17 cellular contexts compared by ENCODE assay signal in the genomic region with DNA sequence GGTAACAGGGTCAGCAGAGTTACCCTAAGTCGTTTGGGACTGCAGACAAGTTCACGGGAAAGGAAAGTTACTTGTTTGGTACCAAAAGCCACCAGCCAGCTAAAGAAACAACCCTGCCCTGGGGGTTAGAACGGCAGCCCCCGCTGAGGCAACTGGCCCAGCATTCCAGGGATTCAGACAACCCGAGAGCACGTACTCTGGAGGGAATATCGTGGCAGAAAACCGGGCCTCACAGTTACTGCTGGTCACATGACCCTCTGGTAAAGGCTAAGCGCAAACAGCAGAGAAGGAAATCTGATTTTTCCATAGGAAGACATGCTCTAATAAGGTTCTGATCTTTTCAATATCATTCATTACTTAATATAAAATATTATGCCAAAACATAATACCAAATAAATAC. TPM values are rescaled to one million over a fixed set of nuclear protein-coding genes. Genes with fewer than 3 reads are reported as not detected.
DNase-seq lines count a peak whose midpoint lies in the region; ATAC-seq and TF ChIP-seq lines count a peak whose summit lies in the region.
"Had no signal": no experiment of that assay in that cellular context is flagged by ENCODE, and none has a peak within 500 bp of the region (broad histone marks: within the 10 kb centered on the region; RNA-seq: fewer than 3 reads in every experiment).

No MANE protein-coding gene starts in this region.

- in situ Hi-C loops in mammary epithelial cell (cut with MboI; ENCODE audit: low sequenced_read_pairs in 2 of 2), result no loop called here

- WGBS in mammary epithelial cell (ENCODE audit: low coverage, missing lambda C conversion rate), result 44% methylated on average over 9 of the region's 9 CpGs

- no peak overlapping the region for H3K4me3 ChIP-seq in mammary epithelial cell (replicated peaks in 1 of 3; ENCODE audit: insufficient read depth in 1 of 3, low read depth in 2 of 3, low read length in 3 of 3)
- H3K4me3 ChIP-seq in breast epithelium, result no peak overlapping the region
- H3K4me3 ChIP-seq in naive thymus-derived CD4-positive, alpha-beta T cell (ENCODE audit: low read length), result no peak overlapping the region
- H3K4me3 ChIP-seq: A549 had no signal

- H3K9ac ChIP-seq in mammary epithelial cell (ENCODE audit: insufficient read depth, low read length), result no peak overlapping the region

- H3K4me1 Mint-ChIP-seq in WTC11 (peaks cover 11% of the 10 kb centered on the region), mesothelial cell of epicardium (peaks cover 31% of the 10 kb centered on the region)
- peaks cover 0 to 9% (median 5%) of the 10 kb centered on the region in 7 donors for H3K4me1 Mint-ChIP-seq in naive thymus-derived CD4-positive, alpha-beta T cell

- H4K20me1 ChIP-seq in mammary epithelial cell (ENCODE audit: insufficient read depth, low read length), result no peaks in the 10 kb centered on the region

- no peaks in the 10 kb centered on the region for H3K4me1 ChIP-seq in mammary epithelial cell (ENCODE audit: insufficient read depth, low read length)
- H3K4me1 ChIP-seq in breast epithelium, result no peaks in the 10 kb centered on the region
- H3K4me1 ChIP-seq in naive thymus-derived CD4-positive, alpha-beta T cell (ENCODE audit: control insufficient read depth in 2 of 2, insufficient read depth in 2 of 2, low read length in 2 of 2), result no peaks in the 10 kb centered on the region

- no TSS peak for BruUV-seq in mammary epithelial cell (replicated peaks; lab: Mats Ljungman, UMichigan)

- H3K9me3 ChIP-seq in mammary epithelial cell (replicated peaks; ENCODE audit: insufficient read depth, low read length) (no peaks in the 10 kb centered on the region), breast epithelium (no peaks in the 10 kb centered on the region)
- no peaks in the 10 kb centered on the region for H3K9me3 ChIP-seq in naive thymus-derived CD4-positive, alpha-beta T cell (ENCODE audit: control insufficient read depth in 2 of 3, low read length in 3 of 3)
- H3K9me3 ChIP-seq: A549, Caco-2 had no signal

- H3K27me3 ChIP-seq in mammary epithelial cell (ENCODE audit: insufficient read depth, low read length), result no peaks in the 10 kb centered on the region
- no peaks in the 10 kb centered on the region for H3K27me3 ChIP-seq in breast epithelium
- no peaks in the 10 kb centered on the region for H3K27me3 ChIP-seq in naive thymus-derived CD4-positive, alpha-beta T cell (ENCODE audit: control insufficient read depth in 2 of 2, insufficient read depth in 2 of 2, low read length in 2 of 2)

- H3K27ac ChIP-seq in mammary epithelial cell (ENCODE audit: insufficient read depth, low read depth, low read length), result no peak overlapping the region
- H3K27ac ChIP-seq in breast epithelium, result no peak overlapping the region
- no peak overlapping the region for H3K27ac ChIP-seq in naive thymus-derived CD4-positive, alpha-beta T cell (ENCODE audit: low read depth, low read length)
- H3K27ac ChIP-seq: 22Rv1, A549, C4-2B had no signal

- no peak for TF ChIP-seq POLR2A in breast epithelium (IDR thresholded peaks at IDR 0.05)

- TF ChIP-seq CTCF in mammary epithelial cell (conservative IDR thresholded peaks at IDR 0.05 in 1 of 2, IDR thresholded peaks at IDR 0.05 in 1 of 2; ENCODE audit: extremely low read depth in 1 of 2, insufficient read depth in 1 of 2, low read depth in 1 of 2, low read length in 2 of 2), result no peak
- TF ChIP-seq CTCF in breast epithelium (IDR thresholded peaks at IDR 0.05), result no peak
- no peak for TF ChIP-seq CTCF in WTC11 (IDR thresholded peaks at IDR 0.05)
- TF ChIP-seq CTCF in mesothelial cell of epicardium (IDR thresholded peaks at IDR 0.05; ENCODE audit: unreplicated experiment), result no peak

- H3K36me3 ChIP-seq in mammary epithelial cell (ENCODE audit: insufficient read depth, low read length) (no peaks in the 10 kb centered on the region), breast epithelium (no peaks in the 10 kb centered on the region)
- H3K36me3 ChIP-seq in naive thymus-derived CD4-positive, alpha-beta T cell (ENCODE audit: control insufficient read depth in 2 of 3, insufficient read depth in 3 of 3, low read length in 3 of 3), result no peaks in the 10 kb centered on the region

- no peak overlapping the region for H3K4me3 Mint-ChIP-seq in WTC11
- no peak overlapping the region for H3K4me3 Mint-ChIP-seq in mesothelial cell of epicardium
- H3K4me3 Mint-ChIP-seq in naive thymus-derived CD4-positive, alpha-beta T cell, result no peak overlapping the region
- H3K4me3 Mint-ChIP-seq: CD4-positive, alpha-beta T cell; HFFc6 had no signal

- intact Hi-C loops in mammary epithelial cell (cut with micrococcal nuclease), result no loop called here
- intact Hi-C loops in breast epithelium (cut with DNase I; ENCODE audit: low total_unique reads), result no loop called here
- intact Hi-C loops in naive thymus-derived CD4-positive, alpha-beta T cell (cut with micrococcal nuclease), result loop anchor here in 1 of 2 donors (2.0 kb wide), 1 partner anchor 35 kb away; the partner anchor contains the start of gene ERMP1

- POLR2A ChIA-PET in WTC11 (lab: Charles Lee), result no interaction called here
- POLR2A ChIA-PET in naive thymus-derived CD4-positive, alpha-beta T cell (lab: Charles Lee), result no interaction called here

- no peaks in the 10 kb centered on the region for H3K9me3 Mint-ChIP-seq in WTC11
- H3K9me3 Mint-ChIP-seq in mesothelial cell of epicardium, result no peaks in the 10 kb centered on the region
- H3K9me3 Mint-ChIP-seq in naive thymus-derived CD4-positive, alpha-beta T cell, result no peaks in the 10 kb centered on the region
- H3K9me3 Mint-ChIP-seq: CD4-positive, alpha-beta T cell; HFFc6 had no signal

- no peak overlapping the region for H3K4me2 ChIP-seq in mammary epithelial cell (ENCODE audit: insufficient read depth, low read depth, low read length)
- H3K4me2 ChIP-seq: A549 had no signal

- H3K27me3 Mint-ChIP-seq in WTC11 (ENCODE audit: low read depth) (peaks cover 4% of the 10 kb centered on the region; the same call in 1 of the 2 replicates), mesothelial cell of epicardium (ENCODE audit: low read depth) (no peaks in the 10 kb centered on the region)
- H3K27me3 Mint-ChIP-seq in naive thymus-derived CD4-positive, alpha-beta T cell, result no peaks in the 10 kb centered on the region
- H3K27me3 Mint-ChIP-seq: CD4-positive, alpha-beta T cell had no signal

- dilution Hi-C loops in mammary epithelial cell (cut with HindIII; ENCODE audit: low sequenced_read_pairs), result no loop called here

- ATAC-seq in WTC11 (no peak), GM21515 (IDR thresholded peaks at IDR 0.05; ENCODE audit: unreplicated experiment) (no peak), HG03045 (IDR thresholded peaks at IDR 0.05; ENCODE audit: unreplicated experiment) (no peak)
- ATAC-seq in naive thymus-derived CD4-positive, alpha-beta T cell, result no peak
- ATAC-seq: A549, HCT116 had no signal

- H3K79me2 ChIP-seq in mammary epithelial cell (ENCODE audit: insufficient read depth, low read length), result no peaks in the 10 kb centered on the region

- no peak for DNase-seq in mammary epithelial cell
- DNase-seq in breast epithelium (ENCODE audit: low spot score in 2 of 2), result no peak
- no peak for DNase-seq in WTC11 (ENCODE audit: low spot score)
- DNase-seq in mesothelial cell of epicardium (ENCODE audit: low spot score in 2 of 2, unreplicated experiment in 2 of 2), result no peak
- no peak for DNase-seq in naive thymus-derived CD4-positive, alpha-beta T cell
- DNase-seq: AML-193; Caco-2; CD4-positive, alpha-beta T cell; GDM1; HFFc6 had no signal

- H2AFZ ChIP-seq in mammary epithelial cell (ENCODE audit: low read depth, low read length), result peak overlapping the region; percentile 38

- CTCF ChIA-PET in mammary epithelial cell (lab: Charles Lee; ENCODE audit: low non-redundant PET) (no interaction called here), WTC11 (lab: Charles Lee) (interaction anchor here (1.9 kb wide), 1 partner anchor 35 kb away, joined by 7 read pairs; the partner anchor contains the start of gene ERMP1)
- CTCF ChIA-PET in naive thymus-derived CD4-positive, alpha-beta T cell (lab: Charles Lee), result no interaction called here

- H3K27ac Mint-ChIP-seq in WTC11 (no peak overlapping the region), mesothelial cell of epicardium (peak overlapping the region; percentile 30)
- H3K27ac Mint-ChIP-seq in naive thymus-derived CD4-positive, alpha-beta T cell, result no peak overlapping the region
- H3K27ac Mint-ChIP-seq: CD4-positive, alpha-beta T cell; HFFc6 had no signal

- H3K36me3 Mint-ChIP-seq in WTC11 (no peaks in the 10 kb centered on the region), mesothelial cell of epicardium (no peaks in the 10 kb centered on the region)
- H3K36me3 Mint-ChIP-seq in naive thymus-derived CD4-positive, alpha-beta T cell, result peaks cover 0 to 21% (median 10%) of the 10 kb centered on the region in 5 donors

TF ChIP-seq in WTC11, 78 proteins besides CTCF, POLR2A, EP300 and RAD21 (continues in another document):
- TF ChIP-seq, protein P1, sequence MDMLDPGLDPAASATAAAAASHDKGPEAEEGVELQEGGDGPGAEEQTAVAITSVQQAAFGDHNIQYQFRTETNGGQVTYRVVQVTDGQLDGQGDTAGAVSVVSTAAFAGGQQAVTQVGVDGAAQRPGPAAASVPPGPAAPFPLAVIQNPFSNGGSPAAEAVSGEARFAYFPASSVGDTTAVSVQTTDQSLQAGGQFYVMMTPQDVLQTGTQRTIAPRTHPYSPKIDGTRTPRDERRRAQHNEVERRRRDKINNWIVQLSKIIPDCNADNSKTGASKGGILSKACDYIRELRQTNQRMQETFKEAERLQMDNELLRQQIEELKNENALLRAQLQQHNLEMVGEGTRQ (CRISPR knock-in tag; IDR thresholded peaks at IDR 0.05), result peak; percentile 63

RNA-seq across cellular contexts. Expression of gene MLANA, which starts 22.5 kb away (rescaled TPM):
- total RNA-seq in mammary epithelial cell (not detected), breast epithelium (not detected), WTC11 (2021) (not detected in 3 replicates), mesothelial cell of epicardium (not detected in 3 replicates)
- not detected for polyA plus RNA-seq in mammary epithelial cell
- not detected for polyA minus RNA-seq in mammary epithelial cell
- total RNA-seq in naive thymus-derived CD4-positive, alpha-beta T cell, result not detected
- polyA plus RNA-seq in naive thymus-derived CD4-positive, alpha-beta T cell, result under 1 TPM; 0.38 to 0.97 TPM
- total RNA-seq: Caco-2; CD4-positive, alpha-beta T cell; HFFc6 had no signal
- polyA plus RNA-seq: A549, BJ had no signal

RNA-seq across cellular contexts. Expression of gene ERMP1, which starts 35.3 kb away (rescaled TPM):
- total RNA-seq in mammary epithelial cell, result 10 to 100 TPM; 33.0 to 40.9 TPM
- polyA plus RNA-seq in mammary epithelial cell, result 27.6 TPM
- polyA minus RNA-seq in mammary epithelial cell, result 82.3 TPM
- 10 to 100 TPM; 12.6 to 39.2 (median 34.1) TPM for total RNA-seq in breast epithelium
- 25.4 to 28.8 TPM (median 28.8 TPM) in 3 replicates for total RNA-seq in WTC11 (2021)
- total RNA-seq in mesothelial cell of epicardium, result 25.2 to 26.1 TPM (median 25.4 TPM) in 3 replicates
- total RNA-seq in naive thymus-derived CD4-positive, alpha-beta T cell, result 10 to 100 TPM in 4 of 5 experiments, 1 to 10 TPM in 1; 9.5 to 37.1 (median 20.0) TPM
- 1 to 10 TPM; 7.3 to 9.7 TPM for polyA plus RNA-seq in naive thymus-derived CD4-positive, alpha-beta T cell
